In genomic region chr3:20236603-20237002, GRCh38 we compare ENCODE assay signal across 2 cellular contexts.
A peak's percentile ranks its signal among the peaks of the same experiment; 100 is the strongest.
TF ChIP-seq lines count a peak whose summit lies in the region.

No MANE protein-coding gene starts in this region.

TF ChIP-seq in liver, 16 proteins besides CTCF, POLR2A, EP300 and RAD21 (continued from another document):
- TF ChIP-seq REST (IDR thresholded peaks at IDR 0.05): peak; percentile 83
- TF ChIP-seq EGR1 (IDR thresholded peaks at IDR 0.05; ENCODE audit: low read depth in 2 of 2): peak in 1 of 2 donors; percentile 84
- TF ChIP-seq RXRA (IDR thresholded peaks at IDR 0.05): peak; percentile 70 to 91
- TF ChIP-seq JUND (IDR thresholded peaks at IDR 0.05): peak in 1 of 2 donors; percentile 84
- peak; percentile 75 for TF ChIP-seq ZBTB33 (IDR thresholded peaks at IDR 0.05)
- TF ChIP-seq FOXA2 (IDR thresholded peaks at IDR 0.05): peak; percentile 74
- peak; percentile 81 for TF ChIP-seq FOXA1 (IDR thresholded peaks at IDR 0.05)
- no peak for TF ChIP-seq NR2F2 (IDR thresholded peaks at IDR 0.05)
- TF ChIP-seq ATF3 (IDR thresholded peaks at IDR 0.05): peak; percentile 37
- TF ChIP-seq HNF4A (conservative IDR thresholded peaks at IDR 0.05): peak; percentile 94 to 95
- TF ChIP-seq GABPA (IDR thresholded peaks at IDR 0.05 in 1 of 2, conservative IDR thresholded peaks at IDR 0.05 in 1 of 2): peak in 1 of 2 donors; percentile 14
- TF ChIP-seq HNF4G (IDR thresholded peaks at IDR 0.05): peak; percentile 73
- peak; percentile 94 for TF ChIP-seq YY1 (IDR thresholded peaks at IDR 0.05)
- peak; percentile 90 for TF ChIP-seq SP1 (IDR thresholded peaks at IDR 0.05)

TF ChIP-seq in HepG2, 621 proteins besides CTCF, POLR2A, EP300 and RAD21 (continued from another document):
- no peak for TF ChIP-seq MATR3 (CRISPR knock-in tag; IDR thresholded peaks at IDR 0.05)
- no peak for TF ChIP-seq ZSCAN25 (CRISPR knock-in tag; IDR thresholded peaks at IDR 0.05)
- TF ChIP-seq ZC3H4 (CRISPR knock-in tag; IDR thresholded peaks at IDR 0.05; ENCODE audit: borderline replicate concordance): no peak
- no peak for TF ChIP-seq SMAD9 (CRISPR knock-in tag; IDR thresholded peaks at IDR 0.05)
- no peak for TF ChIP-seq NCOA2 (CRISPR knock-in tag; IDR thresholded peaks at IDR 0.05)
- TF ChIP-seq PCBP1 (IDR thresholded peaks at IDR 0.05; ENCODE audit: borderline replicate concordance, low read depth, low read length): no peak
- no peak for TF ChIP-seq ARNT2 (CRISPR knock-in tag; IDR thresholded peaks at IDR 0.05; ENCODE audit: low read depth)
- TF ChIP-seq GMEB2 (CRISPR knock-in tag; IDR thresholded peaks at IDR 0.05; ENCODE audit: low read depth): no peak
- no peak for TF ChIP-seq GATA4 (IDR thresholded peaks at IDR 0.05; ENCODE audit: borderline replicate concordance, low read depth)
